In the genomic region with DNA sequence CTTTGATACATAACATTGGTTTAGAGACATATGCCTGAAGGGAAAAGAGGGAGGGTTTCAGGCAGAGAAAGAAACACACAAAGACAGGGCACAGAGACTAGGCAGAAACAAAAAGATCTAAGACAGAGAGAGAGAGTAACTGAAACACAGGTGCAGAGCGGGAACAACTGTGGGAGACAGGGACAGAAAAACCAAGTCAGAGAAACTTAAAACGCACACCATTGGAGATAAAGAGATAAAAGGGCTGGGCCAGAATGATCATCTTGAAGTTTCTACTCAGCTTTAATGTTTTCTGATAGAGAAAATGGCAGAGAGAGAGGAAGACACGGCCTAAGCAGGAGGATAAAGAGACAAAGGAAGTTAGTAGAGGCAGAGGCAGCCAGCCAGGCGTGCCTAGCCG, we compare ENCODE assay signal across 9 cellular contexts. TPM values are rescaled to one million over a fixed set of nuclear protein-coding genes. Genes with fewer than 3 reads are reported as not detected.
DNase-seq lines count a peak whose midpoint lies in the region; ATAC-seq, FAIRE-seq and TF ChIP-seq lines count a peak whose summit lies in the region.
"Had no signal": no experiment of that assay in that cellular context is flagged by ENCODE, and none has a peak within 500 bp of the region (broad histone marks: within the 10 kb centered on the region; RNA-seq: fewer than 3 reads in every experiment).

No MANE protein-coding gene starts in this region.

- peak overlapping the region; percentile 80 for H3K4me3 Mint-ChIP-seq in astrocyte (ENCODE audit: unreplicated experiment)

- no peaks in the 10 kb centered on the region for H3K9me3 ChIP-seq in left ventricle myocardium inferior (replicated peaks)
- H3K9me3 ChIP-seq in astrocyte (ENCODE audit: insufficient read depth, low read depth, low read length), result no peaks in the 10 kb centered on the region
- no peaks in the 10 kb centered on the region for H3K9me3 ChIP-seq in mesodermal cell (ENCODE audit: control insufficient read depth, low read length)
- no peaks in the 10 kb centered on the region for H3K9me3 ChIP-seq in vagina

- no peak for FAIRE-seq in astrocyte (lab: Jason Lieb, UNC)

- TF ChIP-seq CTCF in left ventricle myocardium inferior (IDR thresholded peaks at IDR 0.05; ENCODE audit: borderline replicate concordance) (no peak), astrocyte (IDR thresholded peaks at IDR 0.05; ENCODE audit: insufficient read depth, low read depth, low read length) (no peak), vagina (IDR thresholded peaks at IDR 0.05) (no peak)

- intact Hi-C loops in left ventricle myocardium inferior (cut with micrococcal nuclease), result no loop called here
- intact Hi-C loops in cardiac septum (cut with DNase I), result loop anchor here (2.0 to 5.0 kb wide), 2 partner anchors 132 to 440 kb away; partner anchors contain the start of gene LRFN2
- intact Hi-C loops in vagina (cut with DNase I), result no loop called here

- ATAC-seq in HG02885 (IDR thresholded peaks at IDR 0.05; ENCODE audit: poor library complexity, unreplicated experiment), result no peak

- no peaks in the 10 kb centered on the region for H3K36me3 Mint-ChIP-seq in astrocyte (ENCODE audit: low read depth, unreplicated experiment)

- no peaks in the 10 kb centered on the region for H4K20me1 ChIP-seq in astrocyte (ENCODE audit: insufficient read depth, low read length)

- DNase-seq in left ventricle myocardium inferior (no peak), cardiac septum (ENCODE audit: low spot score) (no peak), astrocyte (ENCODE audit: low read depth) (no peak), vagina (ENCODE audit: extremely low spot score in 2 of 2) (no peak), hepatic stellate cell (ENCODE audit: low spot score) (no peak)
- DNase-seq in stimulated activated CD4-positive, alpha-beta T cell treated with anti-CD3 and anti-CD28 coated beads, Interleukin-15, amount 100 ng/mL, for 24 hours, result no peak

- H3K27me3 ChIP-seq in left ventricle myocardium inferior (ENCODE audit: low read depth) (no peaks in the 10 kb centered on the region), astrocyte (ENCODE audit: insufficient read depth, low read length) (no peaks in the 10 kb centered on the region), vagina (no peaks in the 10 kb centered on the region)

- peak overlapping the region; percentile 88 for H3K4me2 ChIP-seq in astrocyte (ENCODE audit: low read length)

- H3K79me2 ChIP-seq in astrocyte (ENCODE audit: insufficient read depth, low read length), result no peaks in the 10 kb centered on the region

- WGBS in mesodermal cell (ENCODE audit: insufficient coverage in 2 of 2), 2 experiments, result 33 to 39% methylated on average over 3 to 5 of the region's 5 CpGs

- H3K4me1 Mint-ChIP-seq in astrocyte (ENCODE audit: low read depth, unreplicated experiment), result peaks cover 3% of the 10 kb centered on the region

- H3K27ac ChIP-seq in left ventricle myocardium inferior (replicated peaks) (peak overlapping the region; percentile 80), astrocyte (ENCODE audit: low read depth, low read length) (no peak overlapping the region), mesodermal cell (ENCODE audit: low read depth, low read length, severe bottlenecking) (no peak overlapping the region), vagina (peak overlapping the region; percentile 76)
- H3K27ac ChIP-seq: epithelial cell of prostate had no signal

- H3K9ac ChIP-seq in astrocyte (ENCODE audit: low read length), result peak overlapping the region; percentile 53

- H3K4me1 ChIP-seq in left ventricle myocardium inferior, result peaks cover 18% of the 10 kb centered on the region
- H3K4me1 ChIP-seq in astrocyte (ENCODE audit: insufficient read depth, low read length), result peaks cover 8% of the 10 kb centered on the region
- H3K4me1 ChIP-seq in mesodermal cell (ENCODE audit: control insufficient read depth, insufficient read depth, low read length, poor library complexity, severe bottlenecking), result peaks cover 12% of the 10 kb centered on the region
- H3K4me1 ChIP-seq in vagina, result peaks cover 16% of the 10 kb centered on the region

- peaks cover 12% of the 10 kb centered on the region for H3K27me3 Mint-ChIP-seq in astrocyte (ENCODE audit: low read depth, unreplicated experiment)

- no peaks in the 10 kb centered on the region for H3K9me3 Mint-ChIP-seq in astrocyte (ENCODE audit: unreplicated experiment)

- no peak for TF ChIP-seq POLR2A in vagina (IDR thresholded peaks at IDR 0.05)

- H3K4me3 ChIP-seq in left ventricle myocardium inferior (peak overlapping the region; percentile 69), astrocyte (ENCODE audit: insufficient read depth, low read depth, low read length) (peak overlapping the region; percentile 52), mesodermal cell (ENCODE audit: extremely low read depth, insufficient read depth, low read length, poor library complexity, severe bottlenecking) (peak overlapping the region; percentile 41), vagina (peak overlapping the region; percentile 46 to 55)

- peak overlapping the region; percentile 1 for H3K27ac Mint-ChIP-seq in astrocyte (ENCODE audit: unreplicated experiment)

- H3K36me3 ChIP-seq in left ventricle myocardium inferior, result no peaks in the 10 kb centered on the region
- H3K36me3 ChIP-seq in astrocyte (ENCODE audit: insufficient read depth, low read length), result no peaks in the 10 kb centered on the region
- no peaks in the 10 kb centered on the region for H3K36me3 ChIP-seq in mesodermal cell (ENCODE audit: control insufficient read depth, insufficient read depth, low read length)
- H3K36me3 ChIP-seq in vagina, result no peaks in the 10 kb centered on the region

- H2AFZ ChIP-seq in astrocyte (ENCODE audit: low read depth, low read length), result peak overlapping the region; percentile 89

RNA-seq across cellular contexts. Expression of gene UNC5CL, which starts 11.8 kb away (rescaled TPM):
- total RNA-seq in left ventricle myocardium inferior, result 0.27 TPM
- total RNA-seq in cardiac septum, result 1.0 TPM
- 0.27 and 0.29 TPM in 2 replicates for total RNA-seq in astrocyte
- 1.6 TPM for polyA plus RNA-seq in mesodermal cell (2013, experiment 1 of 2)
- 2.0 TPM for polyA plus RNA-seq in mesodermal cell (2013, experiment 2 of 2)
- total RNA-seq in vagina, result 0.25 TPM

RNA-seq across cellular contexts. Expression of gene TSPO2, which starts 15.0 kb away (rescaled TPM):
- total RNA-seq in left ventricle myocardium inferior, result not detected
- not detected for total RNA-seq in cardiac septum
- total RNA-seq in astrocyte, result not detected in 2 replicates
- not detected for polyA plus RNA-seq in mesodermal cell (2013, experiment 1 of 2)
- not detected for polyA plus RNA-seq in mesodermal cell (2013, experiment 2 of 2)
- total RNA-seq in vagina, result not detected

RNA-seq across cellular contexts. Expression of gene APOBEC2, which starts 25.8 kb away (rescaled TPM):
- total RNA-seq in left ventricle myocardium inferior, result 219 TPM
- total RNA-seq in cardiac septum, result 174 TPM
- total RNA-seq in astrocyte, result not detected in 2 replicates
- polyA plus RNA-seq in mesodermal cell (2013, experiment 1 of 2), result not detected
- not detected for polyA plus RNA-seq in mesodermal cell (2013, experiment 2 of 2)
- not detected for total RNA-seq in vagina

RNA-seq across cellular contexts. Expression of gene OARD1, which starts 44.9 kb away (rescaled TPM):
- total RNA-seq in left ventricle myocardium inferior (19.9 TPM), cardiac septum (15.4 TPM), astrocyte (10.6 and 14.3 TPM in 2 replicates), vagina (14.7 TPM)
- polyA plus RNA-seq in mesodermal cell (2013, experiment 1 of 2), result 30.2 TPM
- polyA plus RNA-seq in mesodermal cell (2013, experiment 2 of 2), result 34.0 TPM

RNA-seq across cellular contexts. Expression of gene NFYA, which starts 45.5 kb away (rescaled TPM):
- total RNA-seq in left ventricle myocardium inferior (12.5 TPM), cardiac septum (12.9 TPM), astrocyte (26.7 and 27.8 TPM in 2 replicates), vagina (22.8 TPM)
- 44.2 TPM for polyA plus RNA-seq in mesodermal cell (2013, experiment 1 of 2)
- 38.6 TPM for polyA plus RNA-seq in mesodermal cell (2013, experiment 2 of 2)

Comparison
In these comparisons a context has a peak if more than half of its experiments do, and no peak if none do; other contexts are left out.
1. H3K27ac ChIP-seq: peak in left ventricle myocardium inferior (single experiment) and vagina (single experiment); none in astrocyte (single experiment) and mesodermal cell (single experiment).
2. RNA of gene APOBEC2, which starts 25.8 kb away (total RNA-seq): 219 TPM in left ventricle myocardium inferior (single experiment) and 174 TPM in cardiac septum (single experiment); not detected in astrocyte and not detected in vagina (single experiment); every median in the first group is over 100 times any median in the second.
3. Peak in every context shown above with its lines, with median percentiles within 50 percentile points of each other: H3K4me3 ChIP-seq.